18 cellular contexts compared by ENCODE assay signal in the genomic region with DNA sequence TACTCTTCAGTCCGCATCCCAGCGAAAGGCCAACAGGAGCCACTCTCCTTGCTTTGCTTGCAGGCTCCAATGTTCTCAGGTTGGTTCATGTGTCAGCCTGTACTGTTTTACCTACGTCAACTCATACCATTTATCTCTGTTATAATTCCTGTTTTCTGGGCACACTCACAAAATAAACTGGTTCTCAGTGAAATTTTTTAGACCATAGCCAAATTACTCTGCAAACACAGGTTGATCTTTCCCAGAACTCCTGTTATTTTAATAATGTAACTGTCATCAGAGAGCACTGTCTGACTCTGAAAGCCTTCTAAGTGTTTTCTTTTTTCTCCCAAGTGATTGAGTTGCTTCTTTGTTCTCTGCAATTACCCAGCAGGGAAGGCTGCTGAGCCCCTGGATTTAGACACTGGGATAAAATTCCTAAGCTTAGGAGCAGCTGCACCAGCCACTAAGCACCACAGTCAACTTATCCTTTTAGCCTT.
DNase-seq lines count a peak whose midpoint lies in the region; ATAC-seq and TF ChIP-seq lines count a peak whose summit lies in the region.
"Had no signal": no experiment of that assay in that cellular context is flagged by ENCODE, and none has a peak within 500 bp of the region (broad histone marks: within the 10 kb centered on the region; RNA-seq: fewer than 3 reads in every experiment).

No MANE protein-coding gene starts in this region.

- no peak for TF ChIP-seq EP300 in tibial nerve (IDR thresholded peaks at IDR 0.05)

- DNase-seq in NCI-H187 (lab: John Stamatoyannopoulos, UW) (peak; percentile 34 to 45), NCI-H82 treated with DMSO at 0.1 percent for 48 hours (lab: John Stamatoyannopoulos, UW; ENCODE audit: unreplicated experiment) (peak; percentile 3), iPS-NIHi11 (ENCODE audit: low spot score) (peak; percentile 67), sciatic nerve (ENCODE audit: low spot score) (no peak), tibial nerve (ENCODE audit: low spot score in 2 of 2) (no peak)
- DNase-seq in activated CD8-positive, alpha-beta memory T cell treated with anti-CD3 and anti-CD28 coated beads, Interleukin-2, amount 50 U/mL, for 4 hours: no peak
- DNase-seq in activated effector memory CD4-positive, alpha-beta T cell treated with anti-CD3 and anti-CD28 coated beads, Interleukin-2, amount 50 U/mL, for 16 hours: no peak
- DNase-seq: activated CD4-positive, alpha-beta memory T cell treated with anti-CD3 and anti-CD28 coated beads for 36 hours; activated T-cell treated with anti-CD3 and anti-CD28 coated beads, Interleukin-2, amount 50 U/mL, for 24 hours; Caco-2; HCEC 1CT; KBM-7; NCI-H1092; NCI-H446 treated with DMSO at 0.1 percent for 48 hours; pancreas; stimulated activated CD4-positive, alpha-beta T cell treated with anti-CD3 and anti-CD28 coated beads, Interleukin-4, amount 100 ng/mL, for 1 hour had no signal

- WGBS in tibial nerve, 2 donors: 75 to 78% methylated on average over 3 of the region's 3 CpGs

- TF ChIP-seq CTCF in tibial nerve (IDR thresholded peaks at IDR 0.05): no peak

- H3K27me3 ChIP-seq in tibial nerve: no peaks in the 10 kb centered on the region
- H3K27me3 ChIP-seq: pancreas, vagina had no signal

- TF ChIP-seq POLR2A in tibial nerve (IDR thresholded peaks at IDR 0.05): no peak

- H3K36me3 ChIP-seq in tibial nerve: no peaks in the 10 kb centered on the region
- H3K36me3 ChIP-seq: pancreas, vagina had no signal

- no peak overlapping the region for H3K27ac ChIP-seq in tibial nerve
- H3K27ac ChIP-seq: pancreas, skin epidermis, vagina had no signal

- peaks cover 0 to 16% (median 0%) of the 10 kb centered on the region in 4 donors for H3K4me1 ChIP-seq in tibial nerve
- H3K4me1 ChIP-seq: Caco-2, pancreas, vagina had no signal

- H3K4me3 ChIP-seq in tibial nerve: no peak overlapping the region
- H3K4me3 ChIP-seq: pancreas, skin epidermis, vagina had no signal

- peak; percentile 72 for ATAC-seq in sciatic nerve

- peaks cover 0 to 11% (median 0%) of the 10 kb centered on the region in 4 donors for H3K9me3 ChIP-seq in tibial nerve
- H3K9me3 ChIP-seq: pancreas, vagina had no signal

- intact Hi-C loops in sciatic nerve (cut with DNase I): no loop called here

Comparison
In these comparisons a context has a peak if more than half of its experiments do, and no peak if none do; other contexts are left out.
1. DNase-seq: peak in NCI-H187 (2 of 2), NCI-H82 treated with DMSO at 0.1 percent for 48 hours (single experiment) and iPS-NIHi11 (single experiment); none in sciatic nerve (single experiment), activated CD8-positive, alpha-beta memory T cell treated with anti-CD3 and anti-CD28 coated beads, Interleukin-2, amount 50 U/mL, for 4 hours (single experiment), activated effector memory CD4-positive, alpha-beta T cell treated with anti-CD3 and anti-CD28 coated beads, Interleukin-2, amount 50 U/mL, for 16 hours (single experiment) and tibial nerve (0 of 2).